In the genomic region with DNA sequence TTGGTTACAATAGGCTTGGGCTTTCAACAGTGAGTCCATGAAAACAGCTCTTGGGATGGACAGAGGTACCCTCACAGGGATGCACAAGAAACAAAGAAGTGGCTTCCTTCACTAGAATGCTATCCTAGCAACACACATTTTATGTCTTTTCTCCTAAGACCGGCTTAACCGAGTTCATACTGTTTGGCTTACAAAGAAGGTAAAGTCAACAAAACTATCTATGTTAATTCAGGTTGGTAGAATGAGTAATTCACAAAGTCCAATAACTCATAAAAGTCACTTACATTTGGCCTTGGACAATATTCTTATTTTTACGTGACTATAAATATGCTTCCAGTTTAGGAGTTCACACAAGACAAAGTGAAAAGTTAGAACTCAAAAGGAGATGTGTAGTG, we compare ENCODE assay signal across 1 cellular context.
TF ChIP-seq lines count a peak whose summit lies in the region.

No MANE protein-coding gene starts in this region.

TF ChIP-seq in WTC11, 78 proteins besides CTCF, POLR2A, EP300 and RAD21:
- TF ChIP-seq ZMAT4 (CRISPR knock-in tag; IDR thresholded peaks at IDR 0.05) (no peak), JAZF1 (CRISPR knock-in tag; IDR thresholded peaks at IDR 0.05) (no peak), NFYB (CRISPR knock-in tag; conservative IDR thresholded peaks at IDR 0.05; ENCODE audit: low read depth) (no peak), HMGA2 (CRISPR knock-in tag; IDR thresholded peaks at IDR 0.05) (no peak), ATF2 (CRISPR knock-in tag; IDR thresholded peaks at IDR 0.05; ENCODE audit: borderline replicate concordance, low read depth) (no peak), SP1 (CRISPR knock-in tag; conservative IDR thresholded peaks at IDR 0.05) (no peak), MYBL2 (CRISPR knock-in tag; IDR thresholded peaks at IDR 0.05) (no peak), IRF2 (CRISPR knock-in tag; IDR thresholded peaks at IDR 0.05; ENCODE audit: borderline replicate concordance, low read depth) (no peak)
- TF ChIP-seq, protein P1, sequence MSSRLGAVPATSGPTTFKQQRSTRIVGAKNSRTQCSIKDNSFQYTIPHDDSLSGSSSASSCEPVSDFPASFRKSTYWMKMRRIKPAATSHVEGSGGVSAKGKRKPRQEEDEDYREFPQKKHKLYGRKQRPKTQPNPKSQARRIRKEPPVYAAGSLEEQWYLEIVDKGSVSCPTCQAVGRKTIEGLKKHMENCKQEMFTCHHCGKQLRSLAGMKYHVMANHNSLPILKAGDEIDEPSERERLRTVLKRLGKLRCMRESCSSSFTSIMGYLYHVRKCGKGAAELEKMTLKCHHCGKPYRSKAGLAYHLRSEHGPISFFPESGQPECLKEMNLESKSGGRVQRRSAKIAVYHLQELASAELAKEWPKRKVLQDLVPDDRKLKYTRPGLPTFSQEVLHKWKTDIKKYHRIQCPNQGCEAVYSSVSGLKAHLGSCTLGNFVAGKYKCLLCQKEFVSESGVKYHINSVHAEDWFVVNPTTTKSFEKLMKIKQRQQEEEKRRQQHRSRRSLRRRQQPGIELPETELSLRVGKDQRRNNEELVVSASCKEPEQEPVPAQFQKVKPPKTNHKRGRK (CRISPR knock-in tag; IDR thresholded peaks at IDR 0.05; ENCODE audit: borderline replicate concordance) = no peak
